In genomic region chr3:127183931-127184869, GRCh38 we compare ENCODE assay signal across 17 cellular contexts. TPM values are rescaled to one million over a fixed set of nuclear protein-coding genes. Genes with fewer than 3 reads are reported as not detected.
"Had no signal": no experiment of that assay in that cellular context is flagged by ENCODE, and none has a peak within 500 bp of the region (broad histone marks: within the 10 kb centered on the region; RNA-seq: fewer than 3 reads in every experiment).

No MANE protein-coding gene starts in this region.

- H3K27me3 ChIP-seq: tibial nerve had no signal

- H3K36me3 ChIP-seq: tibial nerve had no signal

- DNase-seq: activated CD4-positive, alpha-beta T cell treated with anti-CD3 and anti-CD28 coated beads, Interleukin-2, amount 50 U/mL, for 48 hours; activated naive CD4-positive, alpha-beta T cell treated with anti-CD3 and anti-CD28 coated beads, Interleukin-2, amount 10 ng/mL, durations not matched to agents 7 days and 5 days; activated naive CD8-positive, alpha-beta T cell treated with anti-CD3 and anti-CD28 coated beads, Interleukin-2, amount 50 U/mL, for 24 hours; activated T-cell treated with anti-CD3 and anti-CD28 coated beads, Interleukin-2, amount 50 U/mL, for 1 hour; anterior cingulate cortex; central memory CD4-positive, alpha-beta T cell; cortex of kidney; erythroblast had no signal

- H3K27ac ChIP-seq: tibial nerve, VCaP had no signal

- H3K4me3 ChIP-seq: tibial nerve had no signal

- H3K4me1 ChIP-seq: tibial nerve had no signal

RNA-seq across cellular contexts. Expression of gene PRR23E, which starts 8.7 kb away (rescaled TPM):
- total RNA-seq: activated T-helper 17 cell treated with anti-CD3 and anti-CD28 coated beads, Interleukin-2, amount 50 U/mL, for 72 hours; frontal cortex; kidney epithelial cell; liver; mesothelial cell of epicardium; omental fat pad; progenitor cell of endocrine pancreas; tibial nerve had no signal
